Comparison of ENCODE assay signal across 26 cellular contexts in genomic region chr20:47237715-47238114, GRCh38.
A peak's percentile ranks its signal among the peaks of the same experiment; 100 is the strongest.
DNase-seq lines count a peak whose midpoint lies in the region; ATAC-seq, FAIRE-seq and TF ChIP-seq lines count a peak whose summit lies in the region.
"Had no signal": no experiment of that assay in that cellular context is flagged by ENCODE, and none has a peak within 500 bp of the region (broad histone marks: within the 10 kb centered on the region; RNA-seq: fewer than 3 reads in every experiment).

No MANE protein-coding gene starts in this region.

- H3K27me3 ChIP-seq in HepG2 (ENCODE audit: control insufficient read depth in 1 of 2, insufficient read depth in 2 of 2, low read length in 2 of 2), result no peaks in the 10 kb centered on the region
- no peaks in the 10 kb centered on the region for H3K27me3 ChIP-seq in right lobe of liver
- no peaks in the 10 kb centered on the region for H3K27me3 ChIP-seq in CD4-positive, alpha-beta T cell (ENCODE audit: control insufficient read depth, insufficient read depth, low read length)
- H3K27me3 ChIP-seq: body of pancreas had no signal

- BruUV-seq in HepG2 (replicated peaks; lab: Mats Ljungman, UMichigan), result no TSS peak

- H3K9me3 ChIP-seq in HepG2 (ENCODE audit: low read length) (no peaks in the 10 kb centered on the region), right lobe of liver (no peaks in the 10 kb centered on the region)
- H3K9me3 ChIP-seq in CD4-positive, alpha-beta T cell (ENCODE audit: control insufficient read depth, low read length), result no peaks in the 10 kb centered on the region
- H3K9me3 ChIP-seq: body of pancreas, mucosa of descending colon had no signal

- TF ChIP-seq EP300 in HepG2 (IDR thresholded peaks at IDR 0.05; ENCODE audit: low read depth in 2 of 2, low read length in 2 of 2), result no peak
- no peak for TF ChIP-seq EP300 in HepG2 (CRISPR knock-in tag; IDR thresholded peaks at IDR 0.05; ENCODE audit: borderline replicate concordance)

- TF ChIP-seq CTCF in HepG2 (CRISPR knock-in tag; IDR thresholded peaks at IDR 0.05) (no peak), right lobe of liver (IDR thresholded peaks at IDR 0.05) (no peak)
- no peak for TF ChIP-seq CTCF in CD4-positive, alpha-beta T cell (IDR thresholded peaks at IDR 0.05)

- no peak overlapping the region for H3K27ac Mint-ChIP-seq in CD4-positive, alpha-beta T cell
- H3K27ac Mint-ChIP-seq: activated B cell treated with CpG ODN at 0.5 μM for 24 hours; activated naive CD8-positive, alpha-beta T cell treated with anti-CD3 and anti-CD28 coated beads, Interleukin-2, amount 10 ng/mL, durations not matched to agents 7 days and 5 days; nephron; T-helper 2 cell treated with Interferon-gamma antibody and Interleukin-4, amounts not matched to agents 5 μg/mL and 100 μg/mL, for 36 hours had no signal

- H3K36me3 ChIP-seq in HepG2 (replicated peaks in 1 of 2; ENCODE audit: control insufficient read depth in 1 of 2, insufficient read depth in 2 of 2, low read length in 2 of 2) (peaks cover 47 to 75% of the 10 kb centered on the region in 2 experiments), right lobe of liver (peaks cover 0 to 26% (median 8%) of the 10 kb centered on the region in 4 donors)

- intact Hi-C loops in HepG2 (cut with micrococcal nuclease; ENCODE audit: unreplicated experiment) (no loop called here), right lobe of liver (cut with DNase I) (no loop called here)
- intact Hi-C loops in CD4-positive, alpha-beta T cell (cut with DNase I, micrococcal nuclease), result no loop called here

- no peaks in the 10 kb centered on the region for H3K4me1 Mint-ChIP-seq in CD4-positive, alpha-beta T cell (ENCODE audit: low read depth)
- H3K4me1 Mint-ChIP-seq: activated B cell treated with CpG ODN at 0.5 μM for 24 hours; activated naive CD8-positive, alpha-beta T cell treated with anti-CD3 and anti-CD28 coated beads, Interleukin-2, amount 10 ng/mL, durations not matched to agents 7 days and 5 days had no signal

- no peak overlapping the region for H3K4me3 Mint-ChIP-seq in CD4-positive, alpha-beta T cell
- H3K4me3 Mint-ChIP-seq: activated B cell treated with CpG ODN at 0.5 μM for 24 hours; activated naive CD8-positive, alpha-beta T cell treated with anti-CD3 and anti-CD28 coated beads, Interleukin-2, amount 10 ng/mL, durations not matched to agents 7 days and 5 days; immature natural killer cell; nephron; T-helper 2 cell treated with Interferon-gamma antibody and Interleukin-4, amounts not matched to agents 5 μg/mL and 100 μg/mL, for 36 hours had no signal

- TF ChIP-seq POLR2A in HepG2 (IDR thresholded peaks at IDR 0.05; ENCODE audit: insufficient read depth in 1 of 2, low read depth in 2 of 2, low read length in 2 of 2), result no peak
- no peak for TF ChIP-seq POLR2A in right lobe of liver (IDR thresholded peaks at IDR 0.05)

- H2AFZ ChIP-seq in HepG2 (ENCODE audit: low read length), result no peak overlapping the region
- H2AFZ ChIP-seq: parathyroid adenoma had no signal

- in situ Hi-C loops in HepG2 (cut with HindIII; ENCODE audit: extremely low pct_ligation_motif_present, low pct_unique_long_range_greater_than_20kb), result no loop called here

- no peak for FAIRE-seq in HepG2 (lab: Jason Lieb, UNC)
- FAIRE-seq: colon, D721Med, GM19239 had no signal

- POLR2A ChIA-PET in HepG2 (lab: Yijun Ruan, JAX), result no interaction called here
- POLR2A ChIA-PET in CD4-positive, alpha-beta T cell (lab: Charles Lee), result interaction anchor here (0.5 kb wide), 1 partner anchor 60 kb away, joined by 3 read pairs; no protein-coding TSS in a partner anchor

- H3K9ac ChIP-seq in HepG2 (ENCODE audit: insufficient read depth, low read depth, low read length), result no peak overlapping the region
- H3K9ac ChIP-seq: parathyroid adenoma had no signal

- H3K4me1 ChIP-seq in HepG2 (ENCODE audit: insufficient read depth, low read length) (peaks cover 55% of the 10 kb centered on the region), right lobe of liver (peaks cover 0 to 34% (median under 1%) of the 10 kb centered on the region in 4 donors)
- H3K4me1 ChIP-seq: parathyroid adenoma had no signal

- H3K36me3 Mint-ChIP-seq in CD4-positive, alpha-beta T cell (ENCODE audit: low read depth), result peaks cover 73% of the 10 kb centered on the region

- no peak for ATAC-seq in HepG2
- no peak for ATAC-seq in right lobe of liver
- ATAC-seq in HG02938 (IDR thresholded peaks at IDR 0.05; ENCODE audit: unreplicated experiment), result no peak
- ATAC-seq in CD4-positive, alpha-beta T cell (ENCODE audit: poor library complexity), result no peak
- no peak for ATAC-seq in HG02759 (IDR thresholded peaks at IDR 0.05; ENCODE audit: unreplicated experiment)
- ATAC-seq: body of pancreas, mucosa of descending colon had no signal

- TF ChIP-seq RAD21 in HepG2 (CRISPR knock-in tag; IDR thresholded peaks at IDR 0.05), result no peak

- H4K20me1 ChIP-seq in HepG2 (ENCODE audit: insufficient read depth, low read length), result peaks cover 62% of the 10 kb centered on the region

- CTCF ChIA-PET in HepG2 (lab: Yijun Ruan, JAX; ENCODE audit: low intra/inter-chr PET ratio, low total read pairs), result no interaction called here
- CTCF ChIA-PET in CD4-positive, alpha-beta T cell (lab: Charles Lee), result no interaction called here

- H3K27me3 Mint-ChIP-seq in CD4-positive, alpha-beta T cell, result no peaks in the 10 kb centered on the region
- H3K27me3 Mint-ChIP-seq: activated B cell treated with CpG ODN at 0.5 μM for 24 hours; activated naive CD8-positive, alpha-beta T cell treated with anti-CD3 and anti-CD28 coated beads, Interleukin-2, amount 10 ng/mL, durations not matched to agents 7 days and 5 days had no signal

- WGBS in HepG2 (ENCODE audit: low lambda C conversion rate), result over 99% methylated on average over 4 of the region's 4 CpGs
- WGBS in right lobe of liver (ENCODE audit: insufficient coverage, low coverage, low lambda C conversion rate, missing lambda C conversion rate), result 100% methylated on average over 3 of the region's 4 CpGs

- peaks cover 4% of the 10 kb centered on the region for H3K79me2 ChIP-seq in HepG2 (ENCODE audit: insufficient read depth, low read length)
- H3K79me2 ChIP-seq: parathyroid adenoma had no signal

- DNase-seq in HepG2 (ENCODE audit: low spot score), result no peak
- no peak for DNase-seq in right lobe of liver
- DNase-seq in anterior cingulate cortex (lab: John Stamatoyannopoulos, UW), result peak in 38 of 58 donors; percentile 7 to 84 (median 38)
- DNase-seq in inferior parietal cortex (ENCODE audit: extremely low spot score), result peak; percentile 64
- DNase-seq in CD4-positive, alpha-beta T cell, result no peak
- DNase-seq: activated B cell treated with CpG ODN at 0.5 μM for 24 hours; activated naive CD8-positive, alpha-beta T cell treated with anti-CD3 and anti-CD28 coated beads, Interleukin-2, amount 10 ng/mL, durations not matched to agents 7 days and 5 days; body of pancreas; effector memory CD4-positive, alpha-beta T cell; erythroblast; foreskin melanocyte; HCEC 1CT; immature natural killer cell; mucosa of descending colon; NCI-H1105; NCI-H2081; stimulated activated CD8-positive, alpha-beta memory T cell treated with anti-CD3 and anti-CD28 coated beads, Interleukin-4, amount 100 ng/mL, for 48 hours had no signal

- H3K4me2 ChIP-seq in HepG2 (ENCODE audit: low read depth, low read length), result no peak overlapping the region

- no peaks in the 10 kb centered on the region for H3K9me3 Mint-ChIP-seq in CD4-positive, alpha-beta T cell
- H3K9me3 Mint-ChIP-seq: activated B cell treated with CpG ODN at 0.5 μM for 24 hours; activated naive CD8-positive, alpha-beta T cell treated with anti-CD3 and anti-CD28 coated beads, Interleukin-2, amount 10 ng/mL, durations not matched to agents 7 days and 5 days; immature natural killer cell; nephron; T-helper 2 cell treated with Interferon-gamma antibody and Interleukin-4, amounts not matched to agents 5 μg/mL and 100 μg/mL, for 36 hours had no signal

- H3K4me3 ChIP-seq in HepG2 (replicated peaks in 1 of 3; ENCODE audit: insufficient read depth in 1 of 3, low read depth in 2 of 3, low read length in 3 of 3) (no peak overlapping the region), right lobe of liver (no peak overlapping the region)
- H3K4me3 ChIP-seq: body of pancreas, mucosa of descending colon had no signal

- H3K27ac ChIP-seq in HepG2 (ENCODE audit: extremely low read length, insufficient read depth, low read length) (no peak overlapping the region), right lobe of liver (no peak overlapping the region)
- no peak overlapping the region for H3K27ac ChIP-seq in CD4-positive, alpha-beta T cell (ENCODE audit: low read depth, low read length)
- H3K27ac ChIP-seq: body of pancreas, C4-2B, parathyroid adenoma had no signal

TF ChIP-seq in HepG2, 621 proteins besides CTCF, POLR2A, EP300 and RAD21:
- TF ChIP-seq MAFG (CRISPR knock-in tag; IDR thresholded peaks at IDR 0.05) (no peak), POLR2G (IDR thresholded peaks at IDR 0.05; ENCODE audit: low read depth, low read length) (peak; percentile 48; the same call in 1 of the 2 replicates), RBM22 (optimal IDR thresholded peaks at IDR 0.05; ENCODE audit: low read length) (peak; percentile 85)
TF ChIP-seq in HepG2: peak in this region for 2.

Comparison
In these comparisons a context has a peak if more than half of its experiments do, and no peak if none do; other contexts are left out.
1. DNase-seq: peak in anterior cingulate cortex (38 of 58) and inferior parietal cortex (single experiment); none in HepG2 (single experiment), right lobe of liver (0 of 3) and CD4-positive, alpha-beta T cell (0 of 10).